ENCODE assay signal across 1 cellular context in genomic region chr5:139482050-139482889, GRCh38.
TF ChIP-seq lines count a peak whose summit lies in the region.

Gene STING1, minus strand, starts transcription at chr5:139482758. Its CDS starts 1,054 bp downstream, at chr5:139481704.

TF ChIP-seq in K562, 482 proteins besides CTCF, POLR2A, EP300 and RAD21 (continued from another document and continues in another):
- TF ChIP-seq MGA (IDR thresholded peaks at IDR 0.05) (peak; percentile 90), E2F5 (CRISPR knock-in tag; IDR thresholded peaks at IDR 0.05) (no peak), CCAR2 (IDR thresholded peaks at IDR 0.05; ENCODE audit: low read depth, low read length) (no peak), GTF2B (IDR thresholded peaks at IDR 0.05; ENCODE audit: extremely low read depth, insufficient read length) (no peak), NR0B1 (IDR thresholded peaks at IDR 0.05; ENCODE audit: partially characterized antibody) (no peak), ID3 (CRISPR knock-in tag; IDR thresholded peaks at IDR 0.05) (no peak), ID3 (tag; IDR thresholded peaks at IDR 0.05) (peak; percentile 69), ZNF408 (CRISPR knock-in tag; IDR thresholded peaks at IDR 0.05; ENCODE audit: low read depth) (no peak), ZNF41 (CRISPR knock-in tag; conservative IDR thresholded peaks at IDR 0.05) (peak; percentile 32; the same call in 1 of the 2 replicates), ZNF695 (CRISPR knock-in tag; IDR thresholded peaks at IDR 0.05) (no peak), ZNF707 (CRISPR knock-in tag; conservative IDR thresholded peaks at IDR 0.05) (no peak), POLR2B (IDR thresholded peaks at IDR 0.05; ENCODE audit: low read depth, partially characterized antibody) (peak; percentile 58), ZNF354B (CRISPR knock-in tag; IDR thresholded peaks at IDR 0.05) (no peak), ETV1 (tag; conservative IDR thresholded peaks at IDR 0.05; ENCODE audit: low read depth) (peak; percentile 92), RBM14 (IDR thresholded peaks at IDR 0.05; ENCODE audit: borderline replicate concordance, insufficient read depth, low read depth, low read length) (no peak), ZNF3 (CRISPR knock-in tag; IDR thresholded peaks at IDR 0.05) (no peak), ZNF584 (CRISPR knock-in tag; IDR thresholded peaks at IDR 0.05; ENCODE audit: low read depth) (peak; percentile 91; the same call in 1 of the 2 replicates), MCM3 (IDR thresholded peaks at IDR 0.05) (no peak), GTF2E2 (tag; IDR thresholded peaks at IDR 0.05) (peak; percentile 51; the same call in 1 of the 2 replicates), IRF1 (CRISPR knock-in tag; IDR thresholded peaks at IDR 0.05; ENCODE audit: borderline replicate concordance) (no peak), SPI1 (IDR thresholded peaks at IDR 0.05; ENCODE audit: borderline replicate concordance, low read depth, low read length) (peak; percentile 63; the same call in 1 of the 2 replicates), SMARCA4 (IDR thresholded peaks at IDR 0.05) (0 out of 2 replicates have a peak, but pooled peaks have one; percentile 49), ZNF639 (CRISPR knock-in tag; conservative IDR thresholded peaks at IDR 0.05 in 1 of 2, IDR thresholded peaks at IDR 0.05 in 1 of 2) (peak in 1 of 2 experiments; percentile 90; a peak in 2 of 4 replicates), PCBP2 (IDR thresholded peaks at IDR 0.05; ENCODE audit: low read depth, low read length, poor library complexity, severe bottlenecking) (no peak), CREM (IDR thresholded peaks at IDR 0.05; ENCODE audit: low read depth) (peak; percentile 82), SP1 (CRISPR knock-in tag; IDR thresholded peaks at IDR 0.05) (peak; percentile 62; the same call in 1 of the 2 replicates), MTA2 (IDR thresholded peaks at IDR 0.05; ENCODE audit: low read depth) (no peak), CBFA2T2 (conservative IDR thresholded peaks at IDR 0.05) (no peak), ZNF507 (tag; conservative IDR thresholded peaks at IDR 0.05) (no peak), ZNF551 (CRISPR knock-in tag; IDR thresholded peaks at IDR 0.05) (no peak), ESRRA (IDR thresholded peaks at IDR 0.05; ENCODE audit: borderline replicate concordance, low read depth) (peak; percentile 96; the same call in 1 of the 2 replicates), BCOR (IDR thresholded peaks at IDR 0.05) (no peak), MAFF (IDR thresholded peaks at IDR 0.05; ENCODE audit: low read length) (no peak), ADNP (tag; IDR thresholded peaks at IDR 0.05) (no peak), ZNF274 (IDR thresholded peaks at IDR 0.05; ENCODE audit: borderline replicate concordance, low read depth, low read length) (no peak), BCL6 (CRISPR knock-in tag; IDR thresholded peaks at IDR 0.05) (peak; percentile 61; the same call in 1 of the 2 replicates), USF2 (CRISPR knock-in tag; IDR thresholded peaks at IDR 0.05) (no peak), ZNF12 (CRISPR knock-in tag; IDR thresholded peaks at IDR 0.05) (no peak), STAT6 (CRISPR knock-in tag; IDR thresholded peaks at IDR 0.05) (no peak), STAT5A (IDR thresholded peaks at IDR 0.05; ENCODE audit: borderline replicate concordance, low read length) (no peak), ZNF146 (CRISPR knock-in tag; IDR thresholded peaks at IDR 0.05; ENCODE audit: unreplicated experiment) (no peak)
